Comparison of ENCODE assay signal across 9 cellular contexts in the genomic region with DNA sequence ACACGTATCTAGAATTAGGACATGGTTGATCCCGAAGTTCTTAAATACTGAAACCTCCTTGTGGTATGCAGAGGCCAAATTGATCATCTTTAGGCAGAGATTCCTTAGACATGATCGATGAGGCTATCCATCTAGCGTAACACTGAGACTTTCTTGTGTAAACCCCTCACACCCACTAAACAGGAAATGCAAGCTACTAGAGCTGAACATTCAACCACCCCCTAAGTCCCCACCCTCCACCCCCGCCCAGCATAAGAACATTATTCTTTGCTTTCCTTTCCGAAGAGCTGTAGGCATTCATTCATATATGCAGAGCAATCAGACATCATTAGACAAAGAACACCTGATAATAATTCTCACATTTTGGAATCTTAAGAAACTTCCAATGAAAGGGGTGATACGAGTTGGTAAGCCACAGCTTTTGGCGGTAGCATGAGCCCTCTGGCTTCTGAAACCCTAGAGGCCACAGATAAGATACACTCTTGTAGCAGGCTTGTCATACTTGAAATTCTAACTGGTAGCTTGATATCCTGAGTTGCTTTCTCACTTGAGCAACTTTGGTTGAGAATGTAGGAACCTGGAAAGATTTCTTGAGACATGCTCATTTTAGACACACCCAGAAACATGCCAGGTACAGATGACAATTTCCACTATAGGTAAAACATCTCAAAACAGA. TPM values are rescaled to one million over a fixed set of nuclear protein-coding genes. Genes with fewer than 3 reads are reported as not detected.
DNase-seq lines count a peak whose midpoint lies in the region; ATAC-seq and TF ChIP-seq lines count a peak whose summit lies in the region.
"Had no signal": no experiment of that assay in that cellular context is flagged by ENCODE, and none has a peak within 500 bp of the region (broad histone marks: within the 10 kb centered on the region; RNA-seq: fewer than 3 reads in every experiment).

No MANE protein-coding gene starts in this region.

- no peaks in the 10 kb centered on the region for H3F3A ChIP-seq in OCI-LY1 (ENCODE audit: insufficient read depth, low read length)

- POLR2A ChIA-PET in activated CD4-positive, alpha-beta T cell treated with anti-CD3 and anti-CD28 coated beads, Interleukin-2, amount 10 ng/mL, durations not matched to agents 7 days and 5 days (lab: Charles Lee), result no interaction called here

- peak overlapping the region; percentile 77; the same call in 1 of the 2 replicates for H3K9ac ChIP-seq in OCI-LY1 (ENCODE audit: low read length)

- peaks cover 100% of the 10 kb centered on the region for H3K4me1 ChIP-seq in OCI-LY1 (ENCODE audit: insufficient read depth, low read length, severe bottlenecking)

- H3K27me3 Mint-ChIP-seq in activated CD4-positive, alpha-beta T cell treated with anti-CD3 and anti-CD28 coated beads, Interleukin-2, amount 10 ng/mL, durations not matched to agents 7 days and 5 days, result no peaks in the 10 kb centered on the region
- H3K27me3 Mint-ChIP-seq in Calu3 (ENCODE audit: unreplicated experiment), result no peaks in the 10 kb centered on the region

- peak overlapping the region; percentile 99 for H3K27ac ChIP-seq in OCI-LY1 (ENCODE audit: low read depth, low read length, poor library complexity, severe bottlenecking)

- TF ChIP-seq CTCF in OCI-LY1 (IDR thresholded peaks at IDR 0.05; ENCODE audit: low read length) (peak; percentile 18; the same call in 1 of the 2 replicates), Calu3 (IDR thresholded peaks at IDR 0.05; ENCODE audit: unreplicated experiment) (no peak)

- intact Hi-C loops in Calu3 (cut with micrococcal nuclease; ENCODE audit: unreplicated experiment), result no loop called here

- CTCF ChIA-PET in activated CD4-positive, alpha-beta T cell treated with anti-CD3 and anti-CD28 coated beads, Interleukin-2, amount 10 ng/mL, durations not matched to agents 7 days and 5 days (lab: Charles Lee), result interaction anchor here (0.8 to 3.9 kb wide), 10 partner anchors 10 to 563 kb away, joined by 3 to 22 read pairs (median 4); partner anchors contain the start of gene FLI1
- CTCF ChIA-PET in Calu3 (lab: Charles Lee), result no interaction called here

- peak overlapping the region; percentile 78 for H3K4me2 ChIP-seq in OCI-LY1 (ENCODE audit: low read length)

- no peaks in the 10 kb centered on the region for H3K36me3 ChIP-seq in OCI-LY1 (ENCODE audit: insufficient read depth, low read length)

- peak overlapping the region; percentile 25 for H3K4me3 ChIP-seq in OCI-LY1 (ENCODE audit: low read depth, low read length, poor library complexity, severe bottlenecking)

- no peaks in the 10 kb centered on the region for H3K9me2 ChIP-seq in OCI-LY1 (ENCODE audit: low read depth, low read length)

- no peak overlapping the region for H2AFZ ChIP-seq in OCI-LY1 (ENCODE audit: low read length)

- no peaks in the 10 kb centered on the region for H3K9me3 ChIP-seq in OCI-LY1 (ENCODE audit: low read length)

- peak; percentile 34 for DNase-seq in activated CD4-positive, alpha-beta T cell treated with anti-CD3 and anti-CD28 coated beads, Interleukin-2, amount 10 ng/mL, durations not matched to agents 7 days and 5 days
- no peak for DNase-seq in activated CD4-positive, alpha-beta T cell treated with anti-CD3 and anti-CD28 coated beads, Interleukin-2, amount 50 U/mL, for 1 hour
- peak; percentile 36 for DNase-seq in stimulated activated naive CD4-positive, alpha-beta T cell treated with Interleukin-2 at 50 U/mL for 16 hours (lab: John Stamatoyannopoulos, UW)
- DNase-seq in Calu3 (no peak), SW480 (ENCODE audit: low spot score) (no peak)
- no peak for DNase-seq in activated effector memory CD4-positive, alpha-beta T cell treated with anti-CD3 and anti-CD28 coated beads, Interleukin-2, amount 50 U/mL, for 16 hours

- peaks cover 44% of the 10 kb centered on the region for H3K79me2 ChIP-seq in OCI-LY1 (ENCODE audit: insufficient read depth, low read length)

- H3K27ac Mint-ChIP-seq in activated CD4-positive, alpha-beta T cell treated with anti-CD3 and anti-CD28 coated beads, Interleukin-2, amount 10 ng/mL, durations not matched to agents 7 days and 5 days, result peak overlapping the region; percentile 79
- H3K27ac Mint-ChIP-seq in Calu3 (ENCODE audit: unreplicated experiment), result no peak overlapping the region

- H4K20me1 ChIP-seq in OCI-LY1 (ENCODE audit: insufficient read depth, low read length), result no peaks in the 10 kb centered on the region

- no peaks in the 10 kb centered on the region for H3K9me3 Mint-ChIP-seq in activated CD4-positive, alpha-beta T cell treated with anti-CD3 and anti-CD28 coated beads, Interleukin-2, amount 10 ng/mL, durations not matched to agents 7 days and 5 days
- H3K9me3 Mint-ChIP-seq in Calu3 (ENCODE audit: low read depth, unreplicated experiment), result no peaks in the 10 kb centered on the region

- peak overlapping the region; percentile 33 for H3K4me3 Mint-ChIP-seq in activated CD4-positive, alpha-beta T cell treated with anti-CD3 and anti-CD28 coated beads, Interleukin-2, amount 10 ng/mL, durations not matched to agents 7 days and 5 days
- H3K4me3 Mint-ChIP-seq in Calu3 (ENCODE audit: low read depth, unreplicated experiment), result no peak overlapping the region

- peaks cover 55% of the 10 kb centered on the region for H3K36me3 Mint-ChIP-seq in activated CD4-positive, alpha-beta T cell treated with anti-CD3 and anti-CD28 coated beads, Interleukin-2, amount 10 ng/mL, durations not matched to agents 7 days and 5 days (ENCODE audit: low read depth)
- H3K36me3 Mint-ChIP-seq in Calu3 (ENCODE audit: insufficient read depth, unreplicated experiment), result no peaks in the 10 kb centered on the region

- H3K27me3 ChIP-seq in OCI-LY1 (ENCODE audit: insufficient read depth, low read length), result no peaks in the 10 kb centered on the region

- no TSS peak for BruUV-seq in Calu3 (replicated peaks; lab: Mats Ljungman, UMichigan)

- ATAC-seq in HG02759 (IDR thresholded peaks at IDR 0.05; ENCODE audit: unreplicated experiment), result peak; percentile 35
- ATAC-seq: HepG2 had no signal

- H3K4me1 Mint-ChIP-seq in activated CD4-positive, alpha-beta T cell treated with anti-CD3 and anti-CD28 coated beads, Interleukin-2, amount 10 ng/mL, durations not matched to agents 7 days and 5 days, result peaks cover 98% of the 10 kb centered on the region
- no peaks in the 10 kb centered on the region for H3K4me1 Mint-ChIP-seq in Calu3 (ENCODE audit: low read depth, unreplicated experiment)

RNA-seq across cellular contexts. Expression of gene FLI1, which starts 42.2 kb away (rescaled TPM):
- 100 to 1,000 TPM; 106 to 134 TPM for total RNA-seq in activated CD4-positive, alpha-beta T cell treated with anti-CD3 and anti-CD28 coated beads, Interleukin-2, amount 10 ng/mL, durations not matched to agents 7 days and 5 days
- total RNA-seq in Calu3 (2022), result 0.17 TPM in 1 of 2 replicates, not detected in the other
- total RNA-seq: HepG2 had no signal

Comparison
In these comparisons a context has a peak if more than half of its experiments do, and no peak if none do; other contexts are left out.
1. DNase-seq: peak in activated CD4-positive, alpha-beta T cell treated with anti-CD3 and anti-CD28 coated beads, Interleukin-2, amount 10 ng/mL, durations not matched to agents 7 days and 5 days (single experiment) and stimulated activated naive CD4-positive, alpha-beta T cell treated with Interleukin-2 at 50 U/mL for 16 hours (single experiment); none in activated CD4-positive, alpha-beta T cell treated with anti-CD3 and anti-CD28 coated beads, Interleukin-2, amount 50 U/mL, for 1 hour (single experiment), Calu3 (single experiment), SW480 (single experiment) and activated effector memory CD4-positive, alpha-beta T cell treated with anti-CD3 and anti-CD28 coated beads, Interleukin-2, amount 50 U/mL, for 16 hours (single experiment).
2. RNA of gene FLI1, which starts 42.2 kb away (total RNA-seq): 106 to 134 TPM in activated CD4-positive, alpha-beta T cell treated with anti-CD3 and anti-CD28 coated beads, Interleukin-2, amount 10 ng/mL, durations not matched to agents 7 days and 5 days; 0.17 TPM in Calu3; every median in the first group is over 10 times any median in the second.